1 cellular context compared by ENCODE assay signal in genomic region chr2:70050631-70051425, GRCh38.
TF ChIP-seq lines count a peak whose summit lies in the region.

No MANE protein-coding gene starts in this region.

TF ChIP-seq in HepG2, 621 proteins besides CTCF, POLR2A, EP300 and RAD21 (continued from another document and continues in another):
- TF ChIP-seq, protein P1, sequence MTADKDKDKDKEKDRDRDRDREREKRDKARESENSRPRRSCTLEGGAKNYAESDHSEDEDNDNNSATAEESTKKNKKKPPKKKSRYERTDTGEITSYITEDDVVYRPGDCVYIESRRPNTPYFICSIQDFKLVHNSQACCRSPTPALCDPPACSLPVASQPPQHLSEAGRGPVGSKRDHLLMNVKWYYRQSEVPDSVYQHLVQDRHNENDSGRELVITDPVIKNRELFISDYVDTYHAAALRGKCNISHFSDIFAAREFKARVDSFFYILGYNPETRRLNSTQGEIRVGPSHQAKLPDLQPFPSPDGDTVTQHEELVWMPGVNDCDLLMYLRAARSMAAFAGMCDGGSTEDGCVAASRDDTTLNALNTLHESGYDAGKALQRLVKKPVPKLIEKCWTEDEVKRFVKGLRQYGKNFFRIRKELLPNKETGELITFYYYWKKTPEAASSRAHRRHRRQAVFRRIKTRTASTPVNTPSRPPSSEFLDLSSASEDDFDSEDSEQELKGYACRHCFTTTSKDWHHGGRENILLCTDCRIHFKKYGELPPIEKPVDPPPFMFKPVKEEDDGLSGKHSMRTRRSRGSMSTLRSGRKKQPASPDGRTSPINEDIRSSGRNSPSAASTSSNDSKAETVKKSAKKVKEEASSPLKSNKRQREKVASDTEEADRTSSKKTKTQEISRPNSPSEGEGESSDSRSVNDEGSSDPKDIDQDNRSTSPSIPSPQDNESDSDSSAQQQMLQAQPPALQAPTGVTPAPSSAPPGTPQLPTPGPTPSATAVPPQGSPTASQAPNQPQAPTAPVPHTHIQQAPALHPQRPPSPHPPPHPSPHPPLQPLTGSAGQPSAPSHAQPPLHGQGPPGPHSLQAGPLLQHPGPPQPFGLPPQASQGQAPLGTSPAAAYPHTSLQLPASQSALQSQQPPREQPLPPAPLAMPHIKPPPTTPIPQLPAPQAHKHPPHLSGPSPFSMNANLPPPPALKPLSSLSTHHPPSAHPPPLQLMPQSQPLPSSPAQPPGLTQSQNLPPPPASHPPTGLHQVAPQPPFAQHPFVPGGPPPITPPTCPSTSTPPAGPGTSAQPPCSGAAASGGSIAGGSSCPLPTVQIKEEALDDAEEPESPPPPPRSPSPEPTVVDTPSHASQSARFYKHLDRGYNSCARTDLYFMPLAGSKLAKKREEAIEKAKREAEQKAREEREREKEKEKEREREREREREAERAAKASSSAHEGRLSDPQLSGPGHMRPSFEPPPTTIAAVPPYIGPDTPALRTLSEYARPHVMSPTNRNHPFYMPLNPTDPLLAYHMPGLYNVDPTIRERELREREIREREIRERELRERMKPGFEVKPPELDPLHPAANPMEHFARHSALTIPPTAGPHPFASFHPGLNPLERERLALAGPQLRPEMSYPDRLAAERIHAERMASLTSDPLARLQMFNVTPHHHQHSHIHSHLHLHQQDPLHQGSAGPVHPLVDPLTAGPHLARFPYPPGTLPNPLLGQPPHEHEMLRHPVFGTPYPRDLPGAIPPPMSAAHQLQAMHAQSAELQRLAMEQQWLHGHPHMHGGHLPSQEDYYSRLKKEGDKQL (CRISPR knock-in tag; IDR thresholded peaks at IDR 0.05; ENCODE audit: low read depth): 0 out of 2 replicates have a peak, but pooled peaks have one; percentile 16
- TF ChIP-seq ZNF331 (CRISPR knock-in tag; IDR thresholded peaks at IDR 0.05) (peak; percentile 70; the same call in 1 of the 2 replicates), FOXK1 (CRISPR knock-in tag; IDR thresholded peaks at IDR 0.05; ENCODE audit: borderline replicate concordance, low read depth) (0 out of 2 replicates have a peak, but pooled peaks have one; percentile 41), HOXA5 (CRISPR knock-in tag; IDR thresholded peaks at IDR 0.05) (0 out of 2 replicates have a peak, but pooled peaks have one; percentile 24), NFYB (CRISPR knock-in tag; IDR thresholded peaks at IDR 0.05) (no peak), HDAC2 (CRISPR knock-in tag; IDR thresholded peaks at IDR 0.05) (peak; percentile 57; the same call in 1 of the 2 replicates), ZNF770 (CRISPR knock-in tag; IDR thresholded peaks at IDR 0.05) (peak; percentile 99), HNF4A (CRISPR knock-in tag; IDR thresholded peaks at IDR 0.05) (peak; percentile 94), ZSCAN9 (CRISPR knock-in tag; IDR thresholded peaks at IDR 0.05; ENCODE audit: borderline replicate concordance) (peak; percentile 40; the same call in 1 of the 2 replicates), SAP130 (CRISPR knock-in tag; IDR thresholded peaks at IDR 0.05; ENCODE audit: low read depth) (peak; percentile 36; the same call in 1 of the 2 replicates), KAT7 (CRISPR knock-in tag; IDR thresholded peaks at IDR 0.05; ENCODE audit: borderline replicate concordance) (peak; percentile 55; the same call in 1 of the 2 replicates), HOXA3 (CRISPR knock-in tag; IDR thresholded peaks at IDR 0.05) (peak; percentile 49; the same call in 1 of the 2 replicates), RXRB (CRISPR knock-in tag; IDR thresholded peaks at IDR 0.05; ENCODE audit: borderline replicate concordance) (peak; percentile 67; the same call in 1 of the 2 replicates), MED1 (CRISPR knock-in tag; IDR thresholded peaks at IDR 0.05) (peak; percentile 61), SIX4 (CRISPR knock-in tag; IDR thresholded peaks at IDR 0.05) (no peak), GATAD2A (CRISPR knock-in tag; IDR thresholded peaks at IDR 0.05) (peak; percentile 68), BHLHE40 (IDR thresholded peaks at IDR 0.05; ENCODE audit: low read length) (no peak), MED13 (CRISPR knock-in tag; IDR thresholded peaks at IDR 0.05) (no peak), ZFP1 (CRISPR knock-in tag; IDR thresholded peaks at IDR 0.05) (0 out of 2 replicates have a peak, but pooled peaks have one; percentile 21), CHD4 (IDR thresholded peaks at IDR 0.05; ENCODE audit: borderline replicate concordance, low read length) (peak; percentile 87), ZNF3 (CRISPR knock-in tag; IDR thresholded peaks at IDR 0.05) (0 out of 2 replicates have a peak, but pooled peaks have one; percentile 25), ZBTB33 (CRISPR knock-in tag; IDR thresholded peaks at IDR 0.05) (peak; percentile 32; the same call in 1 of the 2 replicates), MEF2D (CRISPR knock-in tag; IDR thresholded peaks at IDR 0.05) (no peak), ZNF264 (CRISPR knock-in tag; IDR thresholded peaks at IDR 0.05) (0 out of 2 replicates have a peak, but pooled peaks have one; percentile 36), KLF11 (CRISPR knock-in tag; IDR thresholded peaks at IDR 0.05) (no peak), ATF7 (IDR thresholded peaks at IDR 0.05) (peak; percentile 27; the same call in 1 of the 2 replicates), ATF7 (CRISPR knock-in tag; IDR thresholded peaks at IDR 0.05) (no peak), KAT8 (CRISPR knock-in tag; IDR thresholded peaks at IDR 0.05) (0 out of 2 replicates have a peak, but pooled peaks have one; percentile 53), HNF4G (IDR thresholded peaks at IDR 0.05; ENCODE audit: borderline replicate concordance, low read depth, low read length) (peak; percentile 80; the same call in 1 of the 2 replicates), HNF4G (CRISPR knock-in tag; IDR thresholded peaks at IDR 0.05; ENCODE audit: borderline replicate concordance, low read depth) (no peak), MBD4 (IDR thresholded peaks at IDR 0.05; ENCODE audit: borderline replicate concordance, low read length) (0 out of 2 replicates have a peak, but pooled peaks have one; percentile 43), POGZ (CRISPR knock-in tag; IDR thresholded peaks at IDR 0.05) (peak; percentile 66), PITX1 (CRISPR knock-in tag; IDR thresholded peaks at IDR 0.05) (no peak), KDM1A (CRISPR knock-in tag; IDR thresholded peaks at IDR 0.05) (0 out of 2 replicates have a peak, but pooled peaks have one; percentile 47), SKI (IDR thresholded peaks at IDR 0.05; ENCODE audit: partially characterized antibody) (peak; percentile 40), ZNF282 (IDR thresholded peaks at IDR 0.05; ENCODE audit: partially characterized antibody) (no peak), FOSL2 (CRISPR knock-in tag; IDR thresholded peaks at IDR 0.05) (peak; percentile 48; the same call in 1 of the 2 replicates), ZMYM3 (CRISPR knock-in tag; IDR thresholded peaks at IDR 0.05) (peak; percentile 83), RCOR2 (CRISPR knock-in tag; IDR thresholded peaks at IDR 0.05) (peak; percentile 79), ZNF580 (CRISPR knock-in tag; IDR thresholded peaks at IDR 0.05; ENCODE audit: borderline replicate concordance, low read depth) (peak; percentile 64; the same call in 1 of the 2 replicates), ZNF124 (CRISPR knock-in tag; IDR thresholded peaks at IDR 0.05) (0 out of 2 replicates have a peak, but pooled peaks have one; percentile 58), ZKSCAN5 (CRISPR knock-in tag; IDR thresholded peaks at IDR 0.05) (no peak), ZNF614 (CRISPR knock-in tag; IDR thresholded peaks at IDR 0.05; ENCODE audit: borderline replicate concordance) (0 out of 2 replicates have a peak, but pooled peaks have one; percentile 27), CBX2 (IDR thresholded peaks at IDR 0.05; ENCODE audit: low read depth, low read length) (no peak), CBX2 (CRISPR knock-in tag; IDR thresholded peaks at IDR 0.05; ENCODE audit: low read depth) (no peak), ZNF644 (CRISPR knock-in tag; IDR thresholded peaks at IDR 0.05; ENCODE audit: low read depth) (0 out of 2 replicates have a peak, but pooled peaks have one; percentile 23), ZNF446 (CRISPR knock-in tag; IDR thresholded peaks at IDR 0.05) (no peak), ZBTB7B (CRISPR knock-in tag; IDR thresholded peaks at IDR 0.05) (0 out of 2 replicates have a peak, but pooled peaks have one; percentile 45)
- TF ChIP-seq, protein P2, sequence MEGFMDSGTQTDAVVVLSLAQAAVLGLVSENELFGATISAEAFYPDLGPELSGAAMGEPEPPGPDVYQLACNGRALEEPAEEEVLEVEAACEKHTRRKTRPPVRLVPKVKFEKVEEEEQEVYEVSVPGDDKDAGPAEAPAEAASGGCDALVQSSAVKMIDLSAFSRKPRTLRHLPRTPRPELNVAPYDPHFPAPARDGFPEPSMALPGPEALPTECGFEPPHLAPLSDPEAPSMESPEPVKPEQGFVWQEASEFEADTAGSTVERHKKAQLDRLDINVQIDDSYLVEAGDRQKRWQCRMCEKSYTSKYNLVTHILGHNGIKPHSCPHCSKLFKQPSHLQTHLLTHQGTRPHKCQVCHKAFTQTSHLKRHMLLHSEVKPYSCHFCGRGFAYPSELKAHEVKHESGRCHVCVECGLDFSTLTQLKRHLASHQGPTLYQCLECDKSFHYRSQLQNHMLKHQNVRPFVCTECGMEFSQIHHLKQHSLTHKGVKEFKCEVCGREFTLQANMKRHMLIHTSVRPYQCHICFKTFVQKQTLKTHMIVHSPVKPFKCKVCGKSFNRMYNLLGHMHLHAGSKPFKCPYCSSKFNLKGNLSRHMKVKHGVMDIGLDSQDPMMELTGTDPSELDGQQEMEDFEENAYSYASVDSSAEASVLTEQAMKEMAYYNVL (CRISPR knock-in tag; IDR thresholded peaks at IDR 0.05; ENCODE audit: borderline replicate concordance): 0 out of 2 replicates have a peak, but pooled peaks have one; percentile 39
- TF ChIP-seq, protein P3, sequence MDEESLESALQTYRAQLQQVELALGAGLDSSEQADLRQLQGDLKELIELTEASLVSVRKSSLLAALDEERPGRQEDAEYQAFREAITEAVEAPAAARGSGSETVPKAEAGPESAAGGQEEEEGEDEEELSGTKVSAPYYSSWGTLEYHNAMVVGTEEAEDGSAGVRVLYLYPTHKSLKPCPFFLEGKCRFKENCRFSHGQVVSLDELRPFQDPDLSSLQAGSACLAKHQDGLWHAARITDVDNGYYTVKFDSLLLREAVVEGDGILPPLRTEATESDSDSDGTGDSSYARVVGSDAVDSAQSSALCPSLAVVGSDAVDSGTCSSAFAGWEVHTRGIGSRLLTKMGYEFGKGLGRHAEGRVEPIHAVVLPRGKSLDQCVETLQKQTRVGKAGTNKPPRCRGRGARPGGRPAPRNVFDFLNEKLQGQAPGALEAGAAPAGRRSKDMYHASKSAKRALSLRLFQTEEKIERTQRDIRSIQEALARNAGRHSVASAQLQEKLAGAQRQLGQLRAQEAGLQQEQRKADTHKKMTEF (CRISPR knock-in tag; IDR thresholded peaks at IDR 0.05): peak; percentile 51
- TF ChIP-seq, protein P4, sequence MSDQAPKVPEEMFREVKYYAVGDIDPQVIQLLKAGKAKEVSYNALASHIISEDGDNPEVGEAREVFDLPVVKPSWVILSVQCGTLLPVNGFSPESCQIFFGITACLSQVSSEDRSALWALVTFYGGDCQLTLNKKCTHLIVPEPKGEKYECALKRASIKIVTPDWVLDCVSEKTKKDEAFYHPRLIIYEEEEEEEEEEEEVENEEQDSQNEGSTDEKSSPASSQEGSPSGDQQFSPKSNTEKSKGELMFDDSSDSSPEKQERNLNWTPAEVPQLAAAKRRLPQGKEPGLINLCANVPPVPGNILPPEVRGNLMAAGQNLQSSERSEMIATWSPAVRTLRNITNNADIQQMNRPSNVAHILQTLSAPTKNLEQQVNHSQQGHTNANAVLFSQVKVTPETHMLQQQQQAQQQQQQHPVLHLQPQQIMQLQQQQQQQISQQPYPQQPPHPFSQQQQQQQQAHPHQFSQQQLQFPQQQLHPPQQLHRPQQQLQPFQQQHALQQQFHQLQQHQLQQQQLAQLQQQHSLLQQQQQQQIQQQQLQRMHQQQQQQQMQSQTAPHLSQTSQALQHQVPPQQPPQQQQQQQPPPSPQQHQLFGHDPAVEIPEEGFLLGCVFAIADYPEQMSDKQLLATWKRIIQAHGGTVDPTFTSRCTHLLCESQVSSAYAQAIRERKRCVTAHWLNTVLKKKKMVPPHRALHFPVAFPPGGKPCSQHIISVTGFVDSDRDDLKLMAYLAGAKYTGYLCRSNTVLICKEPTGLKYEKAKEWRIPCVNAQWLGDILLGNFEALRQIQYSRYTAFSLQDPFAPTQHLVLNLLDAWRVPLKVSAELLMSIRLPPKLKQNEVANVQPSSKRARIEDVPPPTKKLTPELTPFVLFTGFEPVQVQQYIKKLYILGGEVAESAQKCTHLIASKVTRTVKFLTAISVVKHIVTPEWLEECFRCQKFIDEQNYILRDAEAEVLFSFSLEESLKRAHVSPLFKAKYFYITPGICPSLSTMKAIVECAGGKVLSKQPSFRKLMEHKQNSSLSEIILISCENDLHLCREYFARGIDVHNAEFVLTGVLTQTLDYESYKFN (CRISPR knock-in tag; conservative IDR thresholded peaks at IDR 0.05): peak; percentile 67
- TF ChIP-seq, protein P5, sequence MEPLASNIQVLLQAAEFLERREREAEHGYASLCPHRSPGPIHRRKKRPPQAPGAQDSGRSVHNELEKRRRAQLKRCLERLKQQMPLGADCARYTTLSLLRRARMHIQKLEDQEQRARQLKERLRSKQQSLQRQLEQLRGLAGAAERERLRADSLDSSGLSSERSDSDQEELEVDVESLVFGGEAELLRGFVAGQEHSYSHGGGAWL (CRISPR knock-in tag; IDR thresholded peaks at IDR 0.05): no peak
